Comparison of ENCODE assay signal across 8 cellular contexts in genomic region chr9:136545065-136545965, GRCh38. TPM values are rescaled to one million over a fixed set of nuclear protein-coding genes. Genes with fewer than 3 reads are reported as not detected.
DNase-seq lines count a peak whose midpoint lies in the region; ATAC-seq and TF ChIP-seq lines count a peak whose summit lies in the region.

No MANE protein-coding gene starts in this region.

- DNase-seq in AG08395 (ENCODE audit: low spot score) (peak; percentile 16), epithelial cell of esophagus (ENCODE audit: low read depth) (no peak), neuronal stem cell (ENCODE audit: low spot score) (no peak), NCI-H2227 treated with DMSO at 0.1 percent for 48 hours (lab: John Stamatoyannopoulos, UW) (no peak), NCI-H146 treated with DMSO at 0.1 percent for 48 hours (lab: John Stamatoyannopoulos, UW; ENCODE audit: unreplicated experiment) (no peak)
- DNase-seq in activated CD8-positive, alpha-beta memory T cell treated with anti-CD3 and anti-CD28 coated beads for 24 hours: peak; percentile 88

- peak overlapping the region; percentile 99 for H2BK5ac ChIP-seq in neuronal stem cell (ENCODE audit: low read length)

- H3K79me1 ChIP-seq in neuronal stem cell (ENCODE audit: low read depth, low read length): peaks cover 34% of the 10 kb centered on the region

- peak overlapping the region; percentile 99 for H2BK120ac ChIP-seq in neuronal stem cell (ENCODE audit: low read depth, low read length)

- H3K27ac ChIP-seq in HUES6 (ENCODE audit: low read depth, low read length) (peak overlapping the region; percentile 23; the same call in 1 of the 2 replicates), neuronal stem cell (replicated peaks; ENCODE audit: low read length) (peak overlapping the region; percentile 66)

- H3K4me2 ChIP-seq in neuronal stem cell (ENCODE audit: insufficient read depth, low read length, poor library complexity, severe bottlenecking): peak overlapping the region; percentile 82

- peak overlapping the region; percentile 100 for H2AK5ac ChIP-seq in neuronal stem cell (ENCODE audit: low read depth, low read length)

- H3K4me3 ChIP-seq in HUES6 (ENCODE audit: low read depth, low read length) (peak overlapping the region; percentile 82), epithelial cell of esophagus (ENCODE audit: low read length) (peak overlapping the region; percentile 94), neuronal stem cell (ENCODE audit: low read length in 2 of 2) (peak overlapping the region; percentile 60 to 94)

- H3K4me1 ChIP-seq in HUES6 (ENCODE audit: control insufficient read depth, insufficient read depth, low read length) (peaks cover 49% of the 10 kb centered on the region), neuronal stem cell (ENCODE audit: control insufficient read depth in 2 of 2, insufficient read depth in 1 of 2, low read depth in 1 of 2, low read length in 2 of 2) (peaks cover 55 to 60% of the 10 kb centered on the region in 2 donors)

- peak overlapping the region; percentile 73 for H3K23ac ChIP-seq in neuronal stem cell (ENCODE audit: low read depth, low read length, poor library complexity)

- peak overlapping the region; percentile 73 for H3K9ac ChIP-seq in HUES6 (ENCODE audit: low read length)
- peak overlapping the region; percentile 98 for H3K9ac ChIP-seq in neuronal stem cell (ENCODE audit: low read depth, low read length, poor library complexity)

- H2AFZ ChIP-seq in neuronal stem cell (ENCODE audit: low read length): peak overlapping the region; percentile 63

- peak overlapping the region; percentile 67 for H3K14ac ChIP-seq in neuronal stem cell (ENCODE audit: low read length)

- peak overlapping the region; percentile 23 for H3K4ac ChIP-seq in neuronal stem cell (ENCODE audit: low read length)

- no peak for TF ChIP-seq CTCF in epithelial cell of esophagus (IDR thresholded peaks at IDR 0.05; ENCODE audit: insufficient read depth, low read depth, low read length, missing control alignments)

- WGBS in neuronal stem cell (ENCODE audit: extremely low coverage in 2 of 2, insufficient read length in 2 of 2, insufficient replicate concordance in 1 of 2), 2 donors: no CpG with 5 or more reads among the region's 114 CpGs

- H3K27me3 ChIP-seq in HUES6 (ENCODE audit: control insufficient read depth, insufficient read depth, low read length): no peaks in the 10 kb centered on the region
- H3K27me3 ChIP-seq in neuronal stem cell (ENCODE audit: control insufficient read depth in 3 of 3, insufficient read depth in 3 of 3, low read depth in 1 of 3, low read length in 3 of 3): peaks cover 0 to 9% (median 0%) of the 10 kb centered on the region in 3 experiments

- H3K36me3 ChIP-seq in HUES6 (ENCODE audit: control insufficient read depth, insufficient read depth, low read length) (peaks cover 22% of the 10 kb centered on the region), neuronal stem cell (replicated peaks in 1 of 2; ENCODE audit: control insufficient read depth in 2 of 2, insufficient read depth in 2 of 2, low read length in 2 of 2) (peaks cover 21 to 38% of the 10 kb centered on the region in 2 donors)

- peak overlapping the region; percentile 30 for H4K91ac ChIP-seq in neuronal stem cell (ENCODE audit: low read depth, low read length, poor library complexity)

- peak overlapping the region; percentile 84 for H2BK12ac ChIP-seq in neuronal stem cell (ENCODE audit: low read length)

- H2BK15ac ChIP-seq in neuronal stem cell (ENCODE audit: low read length): peak overlapping the region; percentile 94

- H4K8ac ChIP-seq in neuronal stem cell (ENCODE audit: low read depth, low read length): no peak overlapping the region

- peak overlapping the region; percentile 99 for H3K18ac ChIP-seq in neuronal stem cell (ENCODE audit: low read length)

- no peaks in the 10 kb centered on the region for H3K9me3 ChIP-seq in HUES6 (ENCODE audit: control insufficient read depth, insufficient read depth, low read depth, low read length)
- no peaks in the 10 kb centered on the region for H3K9me3 ChIP-seq in neuronal stem cell (replicated peaks in 1 of 2; ENCODE audit: control insufficient read depth in 2 of 2, insufficient read depth in 1 of 2, low read depth in 1 of 2, low read length in 2 of 2)

- ATAC-seq in GM19468 (IDR thresholded peaks at IDR 0.05; ENCODE audit: extremely low read depth, unreplicated experiment): peak; percentile 4

RNA-seq across cellular contexts. Expression of gene NOTCH1, which starts 0.5 kb away (rescaled TPM):
- 32.9 TPM for polyA plus RNA-seq in neuronal stem cell (2013, experiment 1 of 2)
- 33.2 TPM for polyA plus RNA-seq in neuronal stem cell (2013, experiment 2 of 2)

Comparison
In these comparisons a context has a peak if more than half of its experiments do, and no peak if none do; other contexts are left out.
1. DNase-seq: peak in AG08395 (single experiment) and activated CD8-positive, alpha-beta memory T cell treated with anti-CD3 and anti-CD28 coated beads for 24 hours (single experiment); none in epithelial cell of esophagus (single experiment), neuronal stem cell (single experiment), NCI-H2227 treated with DMSO at 0.1 percent for 48 hours (single experiment) and NCI-H146 treated with DMSO at 0.1 percent for 48 hours (single experiment).
2. Peak in every context shown above with its lines, with median percentiles within 50 percentile points of each other: H3K4me3 ChIP-seq.